In genomic region chr11:105912666-105913065, GRCh38 we compare ENCODE assay signal across 10 cellular contexts.
"Had no signal": no experiment of that assay in that cellular context is flagged by ENCODE, and none has a peak within 500 bp of the region (broad histone marks: within the 10 kb centered on the region; RNA-seq: fewer than 3 reads in every experiment).

No MANE protein-coding gene starts in this region.

- H3K36me3 ChIP-seq: HAP-1 had no signal

- H3K9me3 ChIP-seq: HAP-1 had no signal

- H3K9ac ChIP-seq: GM23248 had no signal

- ATAC-seq: GM23338, HCT116 had no signal

- DNase-seq: GM23248, GOT3, H7, H9, HCEC 1CT, HFFc6 had no signal

- H3K27ac ChIP-seq: GM23248 had no signal

- H3K4me3 ChIP-seq: GM23248, GM23338, HAP-1 had no signal

- H3K4me2 ChIP-seq: GM23338 had no signal

- FAIRE-seq: H1 had no signal

- H3K4me1 ChIP-seq: HAP-1 had no signal

- H2AFZ ChIP-seq: GM23248, GM23338 had no signal
